Comparison of ENCODE assay signal across 8 cellular contexts in the genomic region with DNA sequence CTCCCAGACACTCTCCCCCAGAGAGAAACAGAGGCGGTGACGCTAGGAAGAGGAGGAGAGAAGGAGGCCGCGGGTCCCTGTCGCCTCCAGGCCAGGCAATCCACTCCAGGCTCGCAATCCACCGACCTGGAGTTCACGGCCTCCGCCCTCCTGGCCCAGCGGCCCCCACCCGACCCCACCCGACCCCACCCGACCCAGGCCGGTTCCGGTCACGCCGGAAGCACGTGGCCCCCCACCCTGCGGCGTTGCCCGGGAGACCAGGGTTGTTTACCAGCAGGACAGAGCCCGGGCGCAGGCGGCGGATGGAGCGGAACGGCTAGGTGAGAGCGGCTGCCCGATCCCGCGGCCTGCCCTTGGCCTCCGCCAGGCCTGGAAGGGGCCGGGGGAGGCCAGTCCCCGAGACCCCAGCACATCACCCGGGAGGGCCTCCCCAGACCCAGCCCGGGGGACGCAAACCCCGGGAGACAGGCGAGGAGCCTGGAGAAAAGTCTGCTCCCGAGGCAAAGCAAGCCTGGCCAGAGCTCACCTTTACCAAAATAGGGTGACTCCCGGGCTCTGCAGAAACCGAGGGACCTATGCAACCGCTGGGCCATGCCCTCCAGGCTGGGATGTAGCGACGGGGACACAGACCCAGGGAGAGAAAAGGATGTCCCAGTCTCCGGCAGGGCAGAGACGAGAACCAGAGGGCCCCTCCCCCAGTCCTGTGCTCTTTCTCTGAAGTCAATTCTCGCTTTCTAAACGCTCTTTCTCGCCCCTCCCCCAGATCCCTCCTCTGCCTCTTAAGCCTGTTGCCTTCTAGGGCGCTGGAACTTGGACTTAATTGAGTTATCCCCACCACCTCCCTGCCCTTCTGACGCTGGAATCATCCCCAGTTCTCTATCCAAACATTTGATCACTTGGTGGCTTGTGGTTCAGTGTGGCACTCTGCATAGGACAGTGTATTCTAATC. TPM values are rescaled to one million over a fixed set of nuclear protein-coding genes. Genes with fewer than 3 reads are reported as not detected.
DNase-seq lines count a peak whose midpoint lies in the region; ATAC-seq lines count a peak whose summit lies in the region.

A gene with protein sequence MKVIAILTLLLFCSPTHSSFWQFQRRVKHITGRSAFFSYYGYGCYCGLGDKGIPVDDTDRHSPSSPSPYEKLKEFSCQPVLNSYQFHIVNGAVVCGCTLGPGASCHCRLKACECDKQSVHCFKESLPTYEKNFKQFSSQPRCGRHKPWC (minus strand): TSS at position 685 of the 949 bp plus-strand sequence. CDS start 9,155 bp downstream, outside the sequence.
A gene with protein sequence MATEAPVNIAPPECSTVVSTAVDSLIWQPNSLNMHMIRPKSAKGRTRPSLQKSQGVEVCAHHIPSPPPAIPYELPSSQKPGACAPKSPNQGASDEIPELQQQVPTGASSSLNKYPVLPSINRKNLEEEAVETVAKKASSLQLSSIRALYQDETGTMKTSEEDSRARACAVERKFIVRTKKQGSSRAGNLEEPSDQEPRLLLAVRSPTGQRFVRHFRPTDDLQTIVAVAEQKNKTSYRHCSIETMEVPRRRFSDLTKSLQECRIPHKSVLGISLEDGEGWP (plus strand): TSS at position 263 of the 949 bp plus-strand sequence. CDS start 4,466 bp downstream, outside the sequence.

- peak within 1 kb of the TSS; percentile 44 for H3K27ac ChIP-seq in CD4-positive, CD25-positive, alpha-beta regulatory T cell (ENCODE audit: insufficient read depth, low read length, poor library complexity, severe bottlenecking)
- peak within 1 kb of the TSS; percentile 59 for H3K27ac ChIP-seq in iPS-18a (ENCODE audit: low read length)
- peak within 1 kb of the TSS in 17 of 21 experiments; percentile 8 to 82 (median 49) for H3K27ac ChIP-seq in skin epidermis

- no peaks in the 10 kb centered on the region for H3K36me3 ChIP-seq in CD4-positive, CD25-positive, alpha-beta regulatory T cell (ENCODE audit: control insufficient read depth, insufficient read depth, low read length)
- H3K36me3 ChIP-seq in NT2/D1 (ENCODE audit: insufficient read depth, insufficient read length, low read length) (no peaks in the 10 kb centered on the region), iPS-18a (ENCODE audit: control insufficient read depth, low read depth, low read length) (no peaks in the 10 kb centered on the region)

- peaks cover 27% of the 10 kb centered on the region for H3K4me1 ChIP-seq in CD4-positive, CD25-positive, alpha-beta regulatory T cell (ENCODE audit: control insufficient read depth, insufficient read depth, low read length, poor library complexity, severe bottlenecking)
- peaks cover 7% of the 10 kb centered on the region for H3K4me1 ChIP-seq in NT2/D1 (ENCODE audit: insufficient read depth, insufficient read length)
- peaks cover 9% of the 10 kb centered on the region for H3K4me1 ChIP-seq in iPS-18a (ENCODE audit: control insufficient read depth, low read depth, low read length)

- H3K9ac ChIP-seq in NT2/D1 (ENCODE audit: insufficient read length, low read depth) (peak within 1 kb of the TSS; percentile 69), iPS-18a (ENCODE audit: low read length) (peak within 1 kb of the TSS; percentile 91)

- H3K36me3 Mint-ChIP-seq in CD4-positive, CD25-positive, alpha-beta regulatory T cell = no peaks in the 10 kb centered on the region

- H3K4me3 Mint-ChIP-seq in CD4-positive, CD25-positive, alpha-beta regulatory T cell = peak within 1 kb of the TSS; percentile 83 to 89 (median 86)

- H3K27me3 Mint-ChIP-seq in CD4-positive, CD25-positive, alpha-beta regulatory T cell = no peaks in the 10 kb centered on the region

- DNase-seq in CD4-positive, CD25-positive, alpha-beta regulatory T cell = peak in 2 of 3 donors; percentile 28 to 76
- no peak for DNase-seq in NT2/D1 (ENCODE audit: low read depth, low spot score)
- DNase-seq in activated gamma-delta T cell treated with anti-CD3 and anti-CD28 coated beads, Interleukin-2, amount 50 U/mL, for 16 hours (ENCODE audit: low read depth) = peak; percentile 29
- DNase-seq in NCI-H2081 (lab: John Stamatoyannopoulos, UW) = no peak
- no peak for DNase-seq in EL

- peak within 1 kb of the TSS; percentile 71 for H3K4me3 ChIP-seq in CD4-positive, CD25-positive, alpha-beta regulatory T cell (ENCODE audit: low read depth, low read length)
- H3K4me3 ChIP-seq in NT2/D1 (ENCODE audit: insufficient read length, low read depth) = peak within 1 kb of the TSS; percentile 64
- peak within 1 kb of the TSS; percentile 78 for H3K4me3 ChIP-seq in iPS-18a (ENCODE audit: low read length)
- peak within 1 kb of the TSS; percentile 16 to 37 (median 23) for H3K4me3 ChIP-seq in skin epidermis

- peaks cover 0 to 48% (median 31%) of the 10 kb centered on the region in 4 donors for H3K4me1 Mint-ChIP-seq in CD4-positive, CD25-positive, alpha-beta regulatory T cell

- no peaks in the 10 kb centered on the region for H3K27me3 ChIP-seq in CD4-positive, CD25-positive, alpha-beta regulatory T cell (ENCODE audit: control insufficient read depth, insufficient read depth, low read length)
- H3K27me3 ChIP-seq in NT2/D1 (ENCODE audit: insufficient read depth, insufficient read length) (no peaks in the 10 kb centered on the region), iPS-18a (ENCODE audit: control insufficient read depth, insufficient read depth, low read length) (peaks cover 21% of the 10 kb centered on the region)

- peak within 1 kb of the TSS; percentile 51 to 96 (median 86) for H3K27ac Mint-ChIP-seq in CD4-positive, CD25-positive, alpha-beta regulatory T cell

- H3K9me3 Mint-ChIP-seq in CD4-positive, CD25-positive, alpha-beta regulatory T cell = peaks cover 0 to 1% (median 0%) of the 10 kb centered on the region in 7 donors

- peak; percentile 34 to 35 for ATAC-seq in CD4-positive, CD25-positive, alpha-beta regulatory T cell (ENCODE audit: low read depth in 2 of 2)
- ATAC-seq in GM18519 (IDR thresholded peaks at IDR 0.05; ENCODE audit: low FRiP score, unreplicated experiment) = no peak

- no peaks in the 10 kb centered on the region for H3K9me3 ChIP-seq in CD4-positive, CD25-positive, alpha-beta regulatory T cell (ENCODE audit: control insufficient read depth in 2 of 2, low read length in 2 of 2)
- H3K9me3 ChIP-seq in NT2/D1 (ENCODE audit: insufficient read depth, low read length) (no peaks in the 10 kb centered on the region), iPS-18a (ENCODE audit: control insufficient read depth, low read depth, low read length) (no peaks in the 10 kb centered on the region)

RNA-seq across cellular contexts. Expression of the first gene that starts in this region (rescaled TPM):
- not detected for total RNA-seq in CD4-positive, CD25-positive, alpha-beta regulatory T cell
- not detected for polyA plus RNA-seq in CD4-positive, CD25-positive, alpha-beta regulatory T cell

RNA-seq across cellular contexts. Expression of the second gene that starts in this region (rescaled TPM):
- total RNA-seq in CD4-positive, CD25-positive, alpha-beta regulatory T cell = 0.30 TPM
- polyA plus RNA-seq in CD4-positive, CD25-positive, alpha-beta regulatory T cell = under 1 TPM in 3 of 4 donors, not detected in 1; 0.06 to 0.41 (median 0.37) TPM

Comparison
In these comparisons a context has a peak if more than half of its experiments do, and no peak if none do; other contexts are left out.
1. Peak in DNase-seq, ATAC-seq, H3K4me3 ChIP-seq and H3K27ac ChIP-seq in CD4-positive, CD25-positive, alpha-beta regulatory T cell; RNA of the genes that start here not detected or under 1 TPM.
2. H3K4me3 ChIP-seq: peak in every context shown above with its lines; median percentile 78 in iPS-18a; 71 in CD4-positive, CD25-positive, alpha-beta regulatory T cell; 64 in NT2/D1; 23 in skin epidermis.